9 cellular contexts compared by ENCODE assay signal in the genomic region with DNA sequence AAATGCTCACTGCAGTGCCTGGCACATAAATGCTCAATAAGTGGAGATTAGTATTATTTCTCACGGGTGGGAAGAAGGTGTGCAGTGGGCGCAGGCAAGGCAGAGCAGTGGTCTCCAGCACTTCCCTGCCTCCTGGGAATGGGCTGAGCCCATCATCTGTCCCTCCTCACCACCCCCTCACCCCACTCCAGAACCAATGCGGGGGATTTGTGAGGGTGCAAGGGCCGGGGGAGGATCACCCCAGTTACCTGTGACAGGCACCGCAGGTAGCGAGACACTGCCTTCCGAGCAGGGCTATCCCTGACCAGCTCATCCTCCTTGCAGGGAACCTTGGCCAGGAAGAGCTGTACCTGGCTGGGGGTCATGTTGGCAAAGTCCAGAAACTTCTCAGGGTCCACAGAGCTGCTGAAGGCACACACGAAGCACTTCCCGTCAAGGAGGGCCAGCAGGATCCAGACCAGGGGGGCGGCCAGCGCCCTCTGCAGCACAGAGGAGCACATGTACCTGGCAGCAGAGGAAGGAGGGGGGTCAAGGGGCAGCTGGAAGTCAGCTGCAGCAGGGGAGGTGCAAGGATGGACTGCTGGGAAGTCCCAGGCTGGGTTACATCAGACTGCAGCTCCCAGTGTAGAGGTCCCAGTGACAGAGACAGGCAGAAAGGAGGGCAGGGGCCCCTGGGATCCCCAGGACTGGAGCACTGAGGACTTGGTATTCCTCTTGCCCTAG.
DNase-seq lines count a peak whose midpoint lies in the region; ATAC-seq and TF ChIP-seq lines count a peak whose summit lies in the region.
"Had no signal": no experiment of that assay in that cellular context is flagged by ENCODE, and none has a peak within 500 bp of the region (broad histone marks: within the 10 kb centered on the region; RNA-seq: fewer than 3 reads in every experiment).

No MANE protein-coding gene starts in this region.

- TF ChIP-seq CTCF in GM10266 (IDR thresholded peaks at IDR 0.05; ENCODE audit: control insufficient read depth, insufficient read depth, low read depth, missing control alignments) (peak; percentile 61), HEK293 (tag by site-specific recombination; IDR thresholded peaks at IDR 0.05) (no peak)

- no peaks in the 10 kb centered on the region for H3K9me3 ChIP-seq in HEK293 (ENCODE audit: control insufficient read depth, insufficient read depth, low read depth, low read length)

- CTCF ChIA-PET in HEK293 (lab: Yijun Ruan, JAX), result interaction anchor here (0.5 to 4.1 kb wide), 14 partner anchors 10 to 640 kb away, joined by 3 to 26 read pairs (median 4); no protein-coding TSS in a partner anchor

- no peaks in the 10 kb centered on the region for H3K4me1 ChIP-seq in HEK293 (ENCODE audit: control insufficient read depth, insufficient read depth, low read length)

- H3K4me3 ChIP-seq in HEK293 (ENCODE audit: low read depth, low read length), result no peak overlapping the region

- DNase-seq in GM10266 (ENCODE audit: extremely low spot score) (peak; percentile 75), SW480 (ENCODE audit: low spot score) (peak; percentile 23), islet precursor cell (peak; percentile 89), DMS79 treated with DMSO at 0.1 percent for 48 hours (lab: John Stamatoyannopoulos, UW) (no peak), erythroblast (lab: John Stamatoyannopoulos, UW) (no peak)
- DNase-seq: cortex of kidney had no signal

- POLR2A ChIA-PET in HEK293 (lab: Yijun Ruan, JAX), result interaction anchor here (0.6 kb wide), 1 partner anchor 18 kb away, joined by 3 read pairs; the partner anchor contains the start of gene CALHM1

- no peak for ATAC-seq in HG02870 (IDR thresholded peaks at IDR 0.05; ENCODE audit: unreplicated experiment)
- no peak for ATAC-seq in GM19397 (IDR thresholded peaks at IDR 0.05; ENCODE audit: unreplicated experiment)

- H3K36me3 ChIP-seq in HEK293 (ENCODE audit: control insufficient read depth in 2 of 2, insufficient read depth in 1 of 2, low read length in 2 of 2), result no peaks in the 10 kb centered on the region

- no peak for TF ChIP-seq POLR2A in erythroblast (IDR thresholded peaks at IDR 0.05; ENCODE audit: low read length)

- no peak overlapping the region for H3K27ac ChIP-seq in HEK293 (ENCODE audit: extremely low read depth, low read depth, low read length)

TF ChIP-seq in HEK293, 187 proteins besides CTCF, POLR2A, EP300 and RAD21:
- TF ChIP-seq ZNF354C (tag by site-specific recombination; IDR thresholded peaks at IDR 0.05; ENCODE audit: borderline replicate concordance, low read depth) (no peak), ZNF341 (tag by site-specific recombination; IDR thresholded peaks at IDR 0.05; ENCODE audit: low read depth) (peak; percentile 60), ZIC2 (tag by site-specific recombination; IDR thresholded peaks at IDR 0.05) (peak; percentile 45), GLIS2 (tag by site-specific recombination; IDR thresholded peaks at IDR 0.05) (peak; percentile 24; the same call in 1 of the 2 replicates), ZNF830 (tag by site-specific recombination; IDR thresholded peaks at IDR 0.05; ENCODE audit: low read depth) (no peak), ZNF221 (tag by site-specific recombination; IDR thresholded peaks at IDR 0.05; ENCODE audit: borderline replicate concordance) (no peak)
- TF ChIP-seq, protein P1, sequence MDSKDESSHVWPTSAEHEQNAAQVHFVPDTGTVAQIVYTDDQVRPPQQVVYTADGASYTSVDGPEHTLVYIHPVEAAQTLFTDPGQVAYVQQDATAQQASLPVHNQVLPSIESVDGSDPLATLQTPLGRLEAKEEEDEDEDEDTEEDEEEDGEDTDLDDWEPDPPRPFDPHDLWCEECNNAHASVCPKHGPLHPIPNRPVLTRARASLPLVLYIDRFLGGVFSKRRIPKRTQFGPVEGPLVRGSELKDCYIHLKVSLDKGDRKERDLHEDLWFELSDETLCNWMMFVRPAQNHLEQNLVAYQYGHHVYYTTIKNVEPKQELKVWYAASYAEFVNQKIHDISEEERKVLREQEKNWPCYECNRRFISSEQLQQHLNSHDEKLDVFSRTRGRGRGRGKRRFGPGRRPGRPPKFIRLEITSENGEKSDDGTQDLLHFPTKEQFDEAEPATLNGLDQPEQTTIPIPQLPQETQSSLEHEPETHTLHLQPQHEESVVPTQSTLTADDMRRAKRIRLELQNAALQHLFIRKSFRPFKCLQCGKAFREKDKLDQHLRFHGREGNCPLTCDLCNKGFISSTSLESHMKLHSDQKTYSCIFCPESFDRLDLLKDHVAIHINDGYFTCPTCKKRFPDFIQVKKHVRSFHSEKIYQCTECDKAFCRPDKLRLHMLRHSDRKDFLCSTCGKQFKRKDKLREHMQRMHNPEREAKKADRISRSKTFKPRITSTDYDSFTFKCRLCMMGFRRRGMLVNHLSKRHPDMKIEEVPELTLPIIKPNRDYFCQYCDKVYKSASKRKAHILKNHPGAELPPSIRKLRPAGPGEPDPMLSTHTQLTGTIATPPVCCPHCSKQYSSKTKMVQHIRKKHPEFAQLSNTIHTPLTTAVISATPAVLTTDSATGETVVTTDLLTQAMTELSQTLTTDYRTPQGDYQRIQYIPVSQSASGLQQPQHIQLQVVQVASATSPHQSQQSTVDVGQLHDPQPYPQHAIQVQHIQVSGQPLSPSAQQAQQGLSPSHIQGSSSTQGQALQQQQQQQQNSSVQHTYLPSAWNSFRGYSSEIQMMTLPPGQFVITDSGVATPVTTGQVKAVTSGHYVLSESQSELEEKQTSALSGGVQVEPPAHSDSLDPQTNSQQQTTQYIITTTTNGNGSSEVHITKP (tag by site-specific recombination; IDR thresholded peaks at IDR 0.05), result 0 out of 2 replicates have a peak, but pooled peaks have one; percentile 19

Comparison
In these comparisons a context has a peak if more than half of its experiments do, and no peak if none do; other contexts are left out.
1. DNase-seq: peak in GM10266 (single experiment), SW480 (single experiment) and islet precursor cell (single experiment); none in DMS79 treated with DMSO at 0.1 percent for 48 hours (single experiment) and erythroblast (0 of 2).